Comparison of ENCODE assay signal across 9 cellular contexts in the genomic region with DNA sequence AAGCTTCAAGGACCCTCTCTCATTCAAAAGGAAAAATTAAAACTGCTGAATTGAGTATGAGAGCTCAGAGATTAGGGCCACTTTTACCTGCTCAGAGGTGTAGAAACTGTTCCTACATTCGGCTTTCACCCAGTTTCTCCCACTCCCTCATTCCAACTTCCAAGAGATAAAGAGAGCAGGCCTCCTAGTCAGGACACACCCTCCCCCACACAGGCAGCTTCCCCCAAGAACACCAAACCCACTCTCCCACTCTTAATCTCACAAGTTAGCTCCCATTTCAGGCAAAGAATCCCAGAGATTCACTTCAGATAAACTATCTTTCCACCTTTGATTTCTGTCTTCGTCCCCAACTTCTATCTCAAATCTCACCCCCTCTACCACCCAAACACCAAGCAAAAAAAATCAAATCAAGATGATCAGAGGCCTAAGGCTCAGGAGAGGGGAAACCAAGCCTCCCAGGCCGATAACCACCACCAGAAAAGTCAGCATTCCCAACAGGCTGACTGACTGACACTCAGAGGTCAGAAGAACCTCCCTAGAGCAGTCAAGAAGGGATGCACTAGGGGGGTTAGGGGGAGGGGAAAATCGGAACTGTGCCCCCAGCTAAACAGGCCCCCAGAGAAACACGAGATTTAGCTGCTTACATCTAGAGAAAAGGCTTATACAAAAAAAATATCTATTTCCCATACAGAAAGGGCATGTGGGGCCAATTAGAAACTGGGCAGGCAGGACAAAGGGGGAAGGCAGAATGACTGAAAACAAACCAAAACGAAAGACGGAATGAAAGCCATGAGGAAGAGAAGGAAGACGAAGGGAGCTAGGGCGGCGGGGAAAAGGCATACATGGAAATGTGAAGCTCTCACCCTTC. TPM values are rescaled to one million over a fixed set of nuclear protein-coding genes. Genes with fewer than 3 reads are reported as not detected.
DNase-seq lines count a peak whose midpoint lies in the region; ATAC-seq, FAIRE-seq and TF ChIP-seq lines count a peak whose summit lies in the region.
"Had no signal": no experiment of that assay in that cellular context is flagged by ENCODE, and none has a peak within 500 bp of the region (broad histone marks: within the 10 kb centered on the region; RNA-seq: fewer than 3 reads in every experiment).

No MANE protein-coding gene starts in this region.

- H3K56ac ChIP-seq in mesendoderm (ENCODE audit: low read length): peak overlapping the region; percentile 96

- H3K4ac ChIP-seq in mesendoderm (ENCODE audit: low read depth, low read length): peak overlapping the region; percentile 46

- peak overlapping the region; percentile 65 for H2AK5ac ChIP-seq in mesendoderm (ENCODE audit: low read length)

- H3K9me1 ChIP-seq in K562 (ENCODE audit: control insufficient read depth, insufficient read depth, low read length): peaks cover 5% of the 10 kb centered on the region

- no peak for TF ChIP-seq EP300 in K562 (IDR thresholded peaks at IDR 0.05; ENCODE audit: low read length)

- H2BK15ac ChIP-seq in mesendoderm (replicated peaks; ENCODE audit: low read depth): no peak overlapping the region

- no peak overlapping the region for H2AFZ ChIP-seq in K562 (ENCODE audit: low read depth, low read length)

- no peak overlapping the region for H4K5ac ChIP-seq in mesendoderm (ENCODE audit: low read length)

- in situ Hi-C loops in K562 (cut with MboI): no loop called here

- TF ChIP-seq POLR2A in K562 (conservative IDR thresholded peaks at IDR 0.05) (no peak), uterus (IDR thresholded peaks at IDR 0.05) (no peak)

- H3K27ac ChIP-seq in heart right ventricle (peak overlapping the region in 9 of 10 donors; percentile 75 to 88 (median 84)), K562 (ENCODE audit: extremely low read depth, low read depth, low read length) (peak overlapping the region; percentile 89), mesendoderm (ENCODE audit: low read depth, low read length) (peak overlapping the region; percentile 91), uterus (peak overlapping the region; percentile 87 to 89)

- no TSS peak for BruUV-seq in K562 (replicated peaks; lab: Mats Ljungman, UMichigan)

- H3K36me3 ChIP-seq in heart right ventricle (peaks cover 0 to 79% (median 44%) of the 10 kb centered on the region in 9 donors), K562 (ENCODE audit: control insufficient read depth, insufficient read depth, low read length) (peaks cover 76% of the 10 kb centered on the region), mesendoderm (ENCODE audit: control insufficient read depth, insufficient read depth, low read length) (peaks cover 24% of the 10 kb centered on the region), uterus (no peaks in the 10 kb centered on the region)

- no peak for ATAC-seq in heart right ventricle
- no peak for ATAC-seq in Right ventricle myocardium inferior
- peak; percentile 12 for ATAC-seq in K562
- ATAC-seq in HG02571 (IDR thresholded peaks at IDR 0.05; ENCODE audit: unreplicated experiment): no peak
- ATAC-seq in GM19452 (IDR thresholded peaks at IDR 0.05; ENCODE audit: unreplicated experiment): no peak

- H3K79me1 ChIP-seq in mesendoderm (ENCODE audit: low read length): peaks cover 20% of the 10 kb centered on the region

- FAIRE-seq in K562 (lab: Jason Lieb, UNC): peak; percentile 63

- no peaks in the 10 kb centered on the region for H3K9me3 ChIP-seq in heart right ventricle
- H3K9me3 ChIP-seq in K562 (replicated peaks; ENCODE audit: control insufficient read depth, insufficient read depth, low read depth, low read length): no peaks in the 10 kb centered on the region
- no peaks in the 10 kb centered on the region for H3K9me3 ChIP-seq in uterus

- no peak for TF ChIP-seq RAD21 in K562 (CRISPR knock-in tag; conservative IDR thresholded peaks at IDR 0.05 in 1 of 2, IDR thresholded peaks at IDR 0.05 in 1 of 2)

- peak overlapping the region; percentile 68 for H2BK5ac ChIP-seq in mesendoderm (ENCODE audit: low read length)

- H3K79me2 ChIP-seq in K562 (ENCODE audit: control insufficient read depth, insufficient read depth, low read length): peaks cover 64% of the 10 kb centered on the region
- peaks cover 53% of the 10 kb centered on the region for H3K79me2 ChIP-seq in mesendoderm (ENCODE audit: control insufficient read depth, insufficient read depth, low read length)

- H3K4me1 ChIP-seq in heart right ventricle (peaks cover 15 to 47% (median 41%) of the 10 kb centered on the region in 9 donors), K562 (replicated peaks in 1 of 2; ENCODE audit: control insufficient read depth in 2 of 2, insufficient read depth in 2 of 2, low read length in 2 of 2) (peaks cover 20 to 26% of the 10 kb centered on the region in 2 experiments), mesendoderm (ENCODE audit: control insufficient read depth, low read depth, low read length) (peaks cover 17% of the 10 kb centered on the region), uterus (peaks cover 6 to 11% of the 10 kb centered on the region in 2 donors)

- H3K9ac ChIP-seq in K562 (ENCODE audit: insufficient read depth in 1 of 2, low read depth in 2 of 2, low read length in 2 of 2): peak overlapping the region; percentile 90 to 91
- peak overlapping the region; percentile 96 for H3K9ac ChIP-seq in mesendoderm (ENCODE audit: low read length)

- H3K23ac ChIP-seq in mesendoderm (ENCODE audit: low read length): no peak overlapping the region

- peaks cover 14% of the 10 kb centered on the region; the same call in 1 of the 2 replicates for H4K20me1 ChIP-seq in K562 (replicated peaks; ENCODE audit: control insufficient read depth, insufficient read depth, low read length)

- no peak for DNase-seq in heart right ventricle
- no peak for DNase-seq in Right ventricle myocardium inferior (ENCODE audit: missing footprints)
- peak; percentile 36 to 51 (median 47) for DNase-seq in K562 (ENCODE audit: extremely low read depth in 1 of 4, low spot score in 3 of 4)
- DNase-seq in mesendoderm: peak; percentile 66
- DNase-seq in uterus: no peak
- no peak for DNase-seq in ureter (ENCODE audit: low spot score)

- peak overlapping the region; percentile 84 for H2BK120ac ChIP-seq in mesendoderm (ENCODE audit: low read depth, low read length)

- H3K4me2 ChIP-seq in K562 (ENCODE audit: insufficient read depth, low read length) (peak overlapping the region; percentile 90), mesendoderm (ENCODE audit: low read length) (peak overlapping the region; percentile 44)

- WGBS in heart right ventricle, 2 donors: 12% methylated on average over 10 of the region's 10 CpGs
- 0% methylated on average over 8 of the region's 10 CpGs for WGBS in K562 (ENCODE audit: insufficient coverage, low coverage, missing lambda C conversion rate)
- WGBS in mesendoderm (ENCODE audit: extremely low coverage, insufficient coverage, low lambda C conversion rate): 100% methylated on average over 1 of the region's 10 CpGs

- no peak for TF ChIP-seq CTCF in heart right ventricle (IDR thresholded peaks at IDR 0.05)
- TF ChIP-seq CTCF in K562 (IDR thresholded peaks at IDR 0.05 in 2 of 3, conservative IDR thresholded peaks at IDR 0.05 in 1 of 3; ENCODE audit: insufficient read depth in 2 of 3, low read depth in 1 of 3, low read length in 3 of 3): no peak
- no peak for TF ChIP-seq CTCF in uterus (IDR thresholded peaks at IDR 0.05)

- intact Hi-C loops in heart right ventricle (cut with DNase I): loop anchor here in 2 of 10 donors (1.0 to 2.0 kb wide), 2 partner anchors 24 kb away; a partner anchor contains a TSS
- intact Hi-C loops in Right ventricle myocardium inferior (cut with DNase I): no loop called here
- intact Hi-C loops in K562 (cut with micrococcal nuclease): no loop called here
- intact Hi-C loops in uterus (cut with DNase I; ENCODE audit: low total_unique reads): no loop called here

- POLR2A ChIA-PET in K562 (lab: Yijun Ruan, JAX): interaction anchor here (0.6 to 4.6 kb wide), 13 partner anchors 8 to 599 kb away, joined by 3 to 25 read pairs (median 4); a partner anchor contains a TSS

- H3K27me3 ChIP-seq in heart right ventricle: no peaks in the 10 kb centered on the region
- H3K27me3 ChIP-seq in K562 (ENCODE audit: control insufficient read depth in 2 of 2, insufficient read depth in 2 of 2, low read length in 2 of 2): no peaks in the 10 kb centered on the region
- H3K27me3 ChIP-seq in mesendoderm (ENCODE audit: insufficient read depth, low read length, poor library complexity): no peaks in the 10 kb centered on the region
- H3K27me3 ChIP-seq in uterus: no peaks in the 10 kb centered on the region

- peak overlapping the region; percentile 91 for H3K18ac ChIP-seq in mesendoderm (ENCODE audit: low read length)

- peak overlapping the region in 9 of 10 donors; percentile 47 to 70 (median 66) for H3K4me3 ChIP-seq in heart right ventricle
- peak overlapping the region; percentile 68 for H3K4me3 ChIP-seq in K562
- H3K4me3 ChIP-seq in mesendoderm (ENCODE audit: low read length): peak overlapping the region; percentile 96
- peak overlapping the region; percentile 53 to 60 for H3K4me3 ChIP-seq in uterus

- CTCF ChIA-PET in K562 (lab: Yijun Ruan, JAX; ENCODE audit: low intra/inter-chr PET ratio): interaction anchor here (0.6 to 7.2 kb wide), 2 partner anchors 40 to 57 kb away, joined by 3 to 109 read pairs; no protein-coding TSS in a partner anchor

- no peak overlapping the region for H4K8ac ChIP-seq in mesendoderm (ENCODE audit: low read depth, low read length)

RNA-seq across cellular contexts. Expression of a gene that starts 13.2 kb away (rescaled TPM):
- 1 to 10 TPM in 7 of 10 donors, under 1 TPM in 3; 0.57 to 4.4 (median 1.3) TPM for total RNA-seq in heart right ventricle
- polyA plus RNA-seq in heart right ventricle: 1 to 10 TPM; 1.9 to 9.1 TPM
- total RNA-seq in Right ventricle myocardium inferior: 2.5 TPM
- 31.5 and 72.4 TPM in 2 replicates for total RNA-seq in K562 (2011; cell fraction: chromatin; rRNA removed; ENCODE audit: low replicate concordance)
- total RNA-seq in K562 (2011; cell fraction: nucleolus; rRNA removed): 45.5 and 46.5 TPM in 2 replicates
- 33.9 and 37.3 TPM in 2 replicates for total RNA-seq in K562 (2011; cell fraction: nucleoplasm; rRNA removed)
- total RNA-seq in K562 (2014; rRNA removed): 4.9 and 6.6 TPM in 2 replicates
- 2.4 and 3.0 TPM in 2 replicates for total RNA-seq in K562 (2014; rRNA removed; fragmentation: Illumina TruSeq; extraction: Trizol)
- total RNA-seq in K562 (2015; rRNA removed; fragmentation: Illumina TruSeq; extraction: Trizol): 3.6 and 4.0 TPM in 2 replicates
- total RNA-seq in K562 (2021): 11.1 and 12.8 TPM in 2 replicates
- polyA plus RNA-seq in K562 (2011; rRNA removed): 6.5 and 11.1 TPM in 2 replicates
- 10.1 and 17.2 TPM in 2 replicates for polyA plus RNA-seq in K562 (2011; cell fraction: cytosol; rRNA removed)
- polyA plus RNA-seq in K562 (2011; cell fraction: nucleus; rRNA removed): 66.1 and 112 TPM in 2 replicates
- polyA plus RNA-seq in K562 (2012): 7.5 and 9.6 TPM in 2 replicates
- 8.1 and 9.2 TPM in 2 replicates for polyA plus RNA-seq in K562 (2014; fragmentation: Illumina TruSeq; extraction: Trizol)
- under 1 TPM; 0.04 to 0.10 TPM for polyA plus RNA-seq in K562 (2014; fragmentation: Nextera tagmentation; extraction: Ambion mirVana)
- polyA plus RNA-seq in K562 (2014; rRNA removed): 15.5 and 16.2 TPM in 2 replicates
- polyA minus RNA-seq in K562 (2011; rRNA and poly(A)+ RNA removed): 3.6 and 5.3 TPM in 2 replicates
- polyA minus RNA-seq in K562 (2011; cell fraction: cytosol; rRNA and poly(A)+ RNA removed): 4.9 and 7.6 TPM in 2 replicates
- 8.7 and 10.5 TPM in 2 replicates for polyA minus RNA-seq in K562 (2011; cell fraction: nucleus; rRNA and poly(A)+ RNA removed)
- polyA plus RNA-seq in mesendoderm (2013, experiment 1 of 2): 11.2 TPM
- polyA plus RNA-seq in mesendoderm (2013, experiment 2 of 2): 10.8 TPM
- 10 to 100 TPM in 3 of 4 donors, 1 to 10 TPM in 1; 6.5 to 18.0 (median 13.8) TPM for total RNA-seq in uterus
- 3.7 TPM for total RNA-seq in ureter

RNA-seq across cellular contexts. Expression of a gene that starts 24.4 kb away (rescaled TPM):
- total RNA-seq in heart right ventricle (10 to 100 TPM; 60.2 to 79.7 (median 68.0) TPM), Right ventricle myocardium inferior (73.9 TPM), K562 (2014; rRNA removed) (121 and 145 TPM in 2 replicates), K562 (2014; rRNA removed; fragmentation: Illumina TruSeq; extraction: Trizol) (110 and 123 TPM in 2 replicates), K562 (2015; rRNA removed; fragmentation: Illumina TruSeq; extraction: Trizol) (141 and 147 TPM in 2 replicates), K562 (2021) (151 and 163 TPM in 2 replicates), uterus (100 to 1,000 TPM in 2 of 4 donors, 10 to 100 TPM in 2; 52.3 to 194 (median 77.1) TPM), ureter (229 TPM)
- polyA plus RNA-seq in heart right ventricle (100 to 1,000 TPM in 1 of 2 donors, 10 to 100 TPM in 1; 35.7 to 119 TPM), K562 (2011; rRNA removed) (129 and 157 TPM in 2 replicates), K562 (2014; fragmentation: Illumina TruSeq; extraction: Trizol) (180 and 196 TPM in 2 replicates), K562 (2014; fragmentation: Nextera tagmentation; extraction: Ambion mirVana) (1 to 10 TPM; 5.0 TPM), K562 (2014; rRNA removed) (156 and 184 TPM in 2 replicates)
- 555 and 556 TPM in 2 replicates for total RNA-seq in K562 (2011; cell fraction: chromatin; rRNA removed; ENCODE audit: low replicate concordance)
- 273 and 282 TPM in 2 replicates for total RNA-seq in K562 (2011; cell fraction: nucleolus; rRNA removed)
- total RNA-seq in K562 (2011; cell fraction: nucleoplasm; rRNA removed): 463 and 596 TPM in 2 replicates
- 70.8 and 83.1 TPM in 2 replicates for polyA plus RNA-seq in K562 (2011; cell fraction: cytosol; rRNA removed)
- polyA plus RNA-seq in K562 (2011; cell fraction: nucleus; rRNA removed): 696 and 714 TPM in 2 replicates
- 121 and 135 TPM in 2 replicates for polyA plus RNA-seq in K562 (2012)
- polyA minus RNA-seq in K562 (2011; rRNA and poly(A)+ RNA removed): 147 and 171 TPM in 2 replicates
- 77.6 and 81.5 TPM in 2 replicates for polyA minus RNA-seq in K562 (2011; cell fraction: cytosol; rRNA and poly(A)+ RNA removed)
- 198 and 296 TPM in 2 replicates for polyA minus RNA-seq in K562 (2011; cell fraction: nucleus; rRNA and poly(A)+ RNA removed)
- polyA plus RNA-seq in mesendoderm (2013, experiment 1 of 2): 212 TPM
- 206 TPM for polyA plus RNA-seq in mesendoderm (2013, experiment 2 of 2)

RNA-seq across cellular contexts. Expression of a gene that starts 24.8 kb away (rescaled TPM):
- 10 to 100 TPM; 22.3 to 35.9 (median 28.4) TPM for total RNA-seq in heart right ventricle
- 10 to 100 TPM in 1 of 2 donors, 1 to 10 TPM in 1; 9.8 to 43.3 TPM for polyA plus RNA-seq in heart right ventricle
- 22.4 TPM for total RNA-seq in Right ventricle myocardium inferior
- 25.2 and 42.1 TPM in 2 replicates for total RNA-seq in K562 (2011; cell fraction: chromatin; rRNA removed; ENCODE audit: low replicate concordance)
- 42.1 and 47.4 TPM in 2 replicates for total RNA-seq in K562 (2011; cell fraction: nucleolus; rRNA removed)
- 29.2 and 32.1 TPM in 2 replicates for total RNA-seq in K562 (2011; cell fraction: nucleoplasm; rRNA removed)
- 36.7 and 38.1 TPM in 2 replicates for total RNA-seq in K562 (2014; rRNA removed)
- total RNA-seq in K562 (2014; rRNA removed; fragmentation: Illumina TruSeq; extraction: Trizol): 61.2 and 68.8 TPM in 2 replicates
- 44.1 and 44.7 TPM in 2 replicates for total RNA-seq in K562 (2015; rRNA removed; fragmentation: Illumina TruSeq; extraction: Trizol)
- total RNA-seq in K562 (2021): 46.0 and 47.6 TPM in 2 replicates
- 82.0 and 84.8 TPM in 2 replicates for polyA plus RNA-seq in K562 (2011; rRNA removed)
- polyA plus RNA-seq in K562 (2011; cell fraction: cytosol; rRNA removed): 79.2 and 90.6 TPM in 2 replicates
- polyA plus RNA-seq in K562 (2011; cell fraction: nucleus; rRNA removed): 90.4 and 124 TPM in 2 replicates
- polyA plus RNA-seq in K562 (2012): 41.6 and 66.7 TPM in 2 replicates
- polyA plus RNA-seq in K562 (2014; fragmentation: Illumina TruSeq; extraction: Trizol): 37.9 and 39.3 TPM in 2 replicates
- polyA plus RNA-seq in K562 (2014; fragmentation: Nextera tagmentation; extraction: Ambion mirVana): 100 to 1,000 TPM; 249 to 251 TPM
- 48.5 and 51.8 TPM in 2 replicates for polyA plus RNA-seq in K562 (2014; rRNA removed)
- polyA minus RNA-seq in K562 (2011; rRNA and poly(A)+ RNA removed): 61.4 and 78.9 TPM in 2 replicates
- 13.7 and 28.6 TPM in 2 replicates for polyA minus RNA-seq in K562 (2011; cell fraction: cytosol; rRNA and poly(A)+ RNA removed)
- 7.8 and 20.5 TPM in 2 replicates for polyA minus RNA-seq in K562 (2011; cell fraction: nucleus; rRNA and poly(A)+ RNA removed)
- polyA plus RNA-seq in mesendoderm (2013, experiment 1 of 2): 37.0 TPM
- 35.2 TPM for polyA plus RNA-seq in mesendoderm (2013, experiment 2 of 2)
- 10 to 100 TPM; 12.3 to 41.6 (median 26.7) TPM for total RNA-seq in uterus
- total RNA-seq in ureter: 40.2 TPM

RNA-seq across cellular contexts. Expression of a gene that starts 28.5 kb away (rescaled TPM):
- total RNA-seq in heart right ventricle (not detected), Right ventricle myocardium inferior (not detected), K562 (2014; rRNA removed) (not detected in 2 replicates), K562 (2014; rRNA removed; fragmentation: Illumina TruSeq; extraction: Trizol) (not detected in 2 replicates), K562 (2015; rRNA removed; fragmentation: Illumina TruSeq; extraction: Trizol) (not detected in 2 replicates), K562 (2021) (not detected in 2 replicates), uterus (not detected), ureter (not detected)
- polyA plus RNA-seq in heart right ventricle (not detected), K562 (2011; rRNA removed) (not detected in 2 replicates), K562 (2014; fragmentation: Illumina TruSeq; extraction: Trizol) (not detected in 2 replicates), K562 (2014; fragmentation: Nextera tagmentation; extraction: Ambion mirVana) (not detected), K562 (2014; rRNA removed) (not detected in 2 replicates)
- total RNA-seq in K562 (2011; cell fraction: chromatin; rRNA removed; ENCODE audit: low replicate concordance): not detected in 2 replicates
- total RNA-seq in K562 (2011; cell fraction: nucleolus; rRNA removed): 0.17 TPM in 1 of 2 replicates, not detected in the other
- total RNA-seq in K562 (2011; cell fraction: nucleoplasm; rRNA removed): not detected in 2 replicates
- 0.06 TPM in 1 of 2 replicates, not detected in the other for polyA plus RNA-seq in K562 (2011; cell fraction: cytosol; rRNA removed)
- not detected in 2 replicates for polyA plus RNA-seq in K562 (2011; cell fraction: nucleus; rRNA removed)
- polyA plus RNA-seq in K562 (2012): not detected in 2 replicates
- polyA minus RNA-seq in K562 (2011; rRNA and poly(A)+ RNA removed): not detected in 2 replicates
- polyA minus RNA-seq in K562 (2011; cell fraction: cytosol; rRNA and poly(A)+ RNA removed): not detected in 2 replicates
- polyA minus RNA-seq in K562 (2011; cell fraction: nucleus; rRNA and poly(A)+ RNA removed): not detected in 2 replicates
- polyA plus RNA-seq in mesendoderm (2013, experiment 1 of 2): not detected
- not detected for polyA plus RNA-seq in mesendoderm (2013, experiment 2 of 2)
- total RNA-seq: SK-MEL-5 had no signal

RNA-seq across cellular contexts. Expression of a gene that starts 34.3 kb away (rescaled TPM):
- total RNA-seq in heart right ventricle (not detected), Right ventricle myocardium inferior (not detected), K562 (2014; rRNA removed) (not detected in 2 replicates), K562 (2014; rRNA removed; fragmentation: Illumina TruSeq; extraction: Trizol) (not detected in 2 replicates), K562 (2015; rRNA removed; fragmentation: Illumina TruSeq; extraction: Trizol) (not detected in 2 replicates), K562 (2021) (not detected in 2 replicates), uterus (not detected), ureter (not detected)
- polyA plus RNA-seq in heart right ventricle (not detected), K562 (2011; rRNA removed) (not detected in 2 replicates), K562 (2014; fragmentation: Illumina TruSeq; extraction: Trizol) (not detected in 2 replicates), K562 (2014; fragmentation: Nextera tagmentation; extraction: Ambion mirVana) (not detected), K562 (2014; rRNA removed) (not detected in 2 replicates)
- total RNA-seq in K562 (2011; cell fraction: chromatin; rRNA removed; ENCODE audit: low replicate concordance): not detected in 2 replicates
- total RNA-seq in K562 (2011; cell fraction: nucleolus; rRNA removed): not detected in 2 replicates
- not detected in 2 replicates for total RNA-seq in K562 (2011; cell fraction: nucleoplasm; rRNA removed)
- polyA plus RNA-seq in K562 (2011; cell fraction: cytosol; rRNA removed): not detected in 2 replicates
- not detected in 2 replicates for polyA plus RNA-seq in K562 (2011; cell fraction: nucleus; rRNA removed)
- polyA plus RNA-seq in K562 (2012): not detected in 2 replicates
- not detected in 2 replicates for polyA minus RNA-seq in K562 (2011; rRNA and poly(A)+ RNA removed)
- not detected in 2 replicates for polyA minus RNA-seq in K562 (2011; cell fraction: cytosol; rRNA and poly(A)+ RNA removed)
- polyA minus RNA-seq in K562 (2011; cell fraction: nucleus; rRNA and poly(A)+ RNA removed): not detected in 2 replicates
- 0.04 TPM for polyA plus RNA-seq in mesendoderm (2013, experiment 1 of 2)
- polyA plus RNA-seq in mesendoderm (2013, experiment 2 of 2): 0.06 TPM
- total RNA-seq: SK-MEL-5 had no signal

Comparison
In these comparisons a context has a peak if more than half of its experiments do, and no peak if none do; other contexts are left out.
1. DNase-seq: peak in K562 (4 of 4) and mesendoderm (single experiment); none in heart right ventricle (0 of 2), Right ventricle myocardium inferior (single experiment), uterus (0 of 2) and ureter (single experiment).
2. Peak in every context shown above with its lines, with median percentiles within 50 percentile points of each other: H3K27ac ChIP-seq and H3K4me3 ChIP-seq.